In the genomic region with DNA sequence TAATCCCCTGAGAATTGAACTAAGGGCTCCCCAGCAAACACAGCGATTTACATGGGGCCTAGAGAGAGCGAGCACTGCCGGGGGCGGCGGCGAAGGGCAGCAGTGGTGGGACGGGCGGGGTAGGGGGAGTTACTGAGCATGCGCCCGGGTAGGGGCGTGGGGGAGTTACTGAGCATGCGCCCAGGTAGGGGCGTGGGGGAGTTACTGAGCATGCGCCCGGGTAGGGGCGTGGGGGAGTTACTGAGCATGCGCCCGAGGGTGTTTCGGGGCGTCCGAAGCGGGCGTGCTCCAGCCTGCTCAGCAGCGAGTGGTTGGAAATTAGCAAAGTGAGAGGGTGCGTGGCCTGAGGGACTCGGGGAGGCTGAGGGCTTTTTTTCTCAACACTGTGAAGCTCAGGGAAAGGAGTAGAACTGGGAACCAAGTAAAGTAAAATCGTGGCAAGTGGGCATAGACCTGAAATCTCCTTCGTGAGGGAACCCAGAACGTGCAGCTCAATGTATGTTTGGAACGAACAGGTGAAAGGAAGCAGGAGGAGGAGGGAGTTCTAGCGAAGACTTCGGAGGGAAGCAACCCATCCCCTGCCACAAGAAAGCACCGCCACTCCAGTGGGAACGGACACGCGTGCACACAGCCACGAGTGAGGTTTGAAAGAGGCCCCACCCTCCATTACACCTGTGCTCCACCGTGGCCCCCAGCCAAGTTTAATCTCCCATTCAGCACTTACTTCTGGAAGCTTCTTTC, we compare ENCODE assay signal across 1 cellular context.
TF ChIP-seq lines count a peak whose summit lies in the region.

No MANE protein-coding gene starts in this region.

TF ChIP-seq in IMR-90, 13 proteins besides CTCF, POLR2A, EP300 and RAD21 (continued from another document):
- TF ChIP-seq SMC3 (IDR thresholded peaks at IDR 0.05; ENCODE audit: low read depth, low read length) (no peak), CHD1 (IDR thresholded peaks at IDR 0.05; ENCODE audit: low read depth, low read length) (no peak), MAFK (IDR thresholded peaks at IDR 0.05; ENCODE audit: low read depth, low read length) (no peak), MXI1 (IDR thresholded peaks at IDR 0.05; ENCODE audit: borderline replicate concordance, low read depth, low read length) (no peak), FOS (IDR thresholded peaks at IDR 0.05; ENCODE audit: low read depth, low read length) (no peak), MAZ (IDR thresholded peaks at IDR 0.05; ENCODE audit: borderline replicate concordance, low read depth, low read length) (no peak; the same call in 1 of the 2 replicates), RFX5 (IDR thresholded peaks at IDR 0.05; ENCODE audit: low read depth, low read length) (no peak), BHLHE40 (IDR thresholded peaks at IDR 0.05; ENCODE audit: low read depth, low read length) (no peak), RCOR1 (IDR thresholded peaks at IDR 0.05; ENCODE audit: insufficient replicate concordance, low read length) (no peak), ELK1 (IDR thresholded peaks at IDR 0.05; ENCODE audit: borderline replicate concordance, low read depth, low read length) (no peak)
- TF ChIP-seq, protein P1, sequence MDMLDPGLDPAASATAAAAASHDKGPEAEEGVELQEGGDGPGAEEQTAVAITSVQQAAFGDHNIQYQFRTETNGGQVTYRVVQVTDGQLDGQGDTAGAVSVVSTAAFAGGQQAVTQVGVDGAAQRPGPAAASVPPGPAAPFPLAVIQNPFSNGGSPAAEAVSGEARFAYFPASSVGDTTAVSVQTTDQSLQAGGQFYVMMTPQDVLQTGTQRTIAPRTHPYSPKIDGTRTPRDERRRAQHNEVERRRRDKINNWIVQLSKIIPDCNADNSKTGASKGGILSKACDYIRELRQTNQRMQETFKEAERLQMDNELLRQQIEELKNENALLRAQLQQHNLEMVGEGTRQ (IDR thresholded peaks at IDR 0.05; ENCODE audit: low read depth, low read length) = no peak
